1 cellular context compared by ENCODE assay signal in genomic region chr11:126104420-126104819, GRCh38.
TF ChIP-seq lines count a peak whose summit lies in the region.

No MANE protein-coding gene starts in this region.

TF ChIP-seq in GM23338, 12 proteins besides CTCF, POLR2A, EP300 and RAD21 (continued from another document):
- TF ChIP-seq REST (IDR thresholded peaks at IDR 0.05; ENCODE audit: unreplicated experiment) (no peak), EZH2phosphoT487 (IDR thresholded peaks at IDR 0.05; ENCODE audit: unreplicated experiment) (no peak), JUNB (IDR thresholded peaks at IDR 0.05; ENCODE audit: unreplicated experiment) (no peak), ZNF114 (CRISPR knock-in tag; IDR thresholded peaks at IDR 0.05) (0 out of 2 replicates have a peak, but pooled peaks have one; percentile 6), ZNF462 (CRISPR knock-in tag; IDR thresholded peaks at IDR 0.05) (peak; percentile 16; the same call in 1 of the 2 replicates)
